In genomic region chr2:134118279-134119116, GRCh38 we compare ENCODE assay signal across 8 cellular contexts.
A peak's percentile ranks its signal among the peaks of the same experiment; 100 is the strongest.
DNase-seq lines count a peak whose midpoint lies in the region; ATAC-seq lines count a peak whose summit lies in the region.

No MANE protein-coding gene starts in this region.

- H3K9me3 ChIP-seq in skeletal muscle tissue (ENCODE audit: control insufficient read depth in 3 of 3, low read length in 3 of 3): no peaks in the 10 kb centered on the region

- peaks cover 18 to 24% (median 20%) of the 10 kb centered on the region in 3 donors for H3K4me1 ChIP-seq in skeletal muscle tissue (ENCODE audit: control insufficient read depth in 3 of 3, insufficient read depth in 3 of 3, low read length in 3 of 3)

- H3K36me3 ChIP-seq in skeletal muscle tissue (ENCODE audit: control insufficient read depth in 3 of 3, insufficient read depth in 3 of 3, low read length in 3 of 3): no peaks in the 10 kb centered on the region

- peak; percentile 46 for ATAC-seq in HG02970 (IDR thresholded peaks at IDR 0.05; ENCODE audit: low FRiP score, unreplicated experiment)

- peaks cover 0 to 12% (median 7%) of the 10 kb centered on the region in 3 donors for H3K27me3 ChIP-seq in skeletal muscle tissue (ENCODE audit: control insufficient read depth in 3 of 3, insufficient read depth in 3 of 3, low read length in 3 of 3)

- peak overlapping the region; percentile 5 for H3K27ac ChIP-seq in skeletal muscle tissue (ENCODE audit: low read depth, low read length)

- H3K9ac ChIP-seq in skeletal muscle tissue (ENCODE audit: low read depth in 1 of 3, low read length in 3 of 3): peak overlapping the region in 1 of 3 donors; percentile 53

- H3K4me3 ChIP-seq in skeletal muscle tissue (ENCODE audit: low read length in 3 of 3): peak overlapping the region in 1 of 3 donors; percentile 39

- DNase-seq in NCI-H2107 treated with DMSO at 0.1 percent for 48 hours (lab: John Stamatoyannopoulos, UW; ENCODE audit: unreplicated experiment): peak; percentile 78
- no peak for DNase-seq in NCI-H2107 (lab: John Stamatoyannopoulos, UW)
- peak; percentile 61 to 70 for DNase-seq in NCI-H1930 (lab: John Stamatoyannopoulos, UW)
- DNase-seq in T-helper 9 cell: peak; percentile 73
- peak; percentile 94 for DNase-seq in astrocyte of the hippocampus (ENCODE audit: low read depth, low spot score)
- DNase-seq in hippocampal formation (lab: John Stamatoyannopoulos, UW): peak; percentile 80 to 95
